In the genomic region with DNA sequence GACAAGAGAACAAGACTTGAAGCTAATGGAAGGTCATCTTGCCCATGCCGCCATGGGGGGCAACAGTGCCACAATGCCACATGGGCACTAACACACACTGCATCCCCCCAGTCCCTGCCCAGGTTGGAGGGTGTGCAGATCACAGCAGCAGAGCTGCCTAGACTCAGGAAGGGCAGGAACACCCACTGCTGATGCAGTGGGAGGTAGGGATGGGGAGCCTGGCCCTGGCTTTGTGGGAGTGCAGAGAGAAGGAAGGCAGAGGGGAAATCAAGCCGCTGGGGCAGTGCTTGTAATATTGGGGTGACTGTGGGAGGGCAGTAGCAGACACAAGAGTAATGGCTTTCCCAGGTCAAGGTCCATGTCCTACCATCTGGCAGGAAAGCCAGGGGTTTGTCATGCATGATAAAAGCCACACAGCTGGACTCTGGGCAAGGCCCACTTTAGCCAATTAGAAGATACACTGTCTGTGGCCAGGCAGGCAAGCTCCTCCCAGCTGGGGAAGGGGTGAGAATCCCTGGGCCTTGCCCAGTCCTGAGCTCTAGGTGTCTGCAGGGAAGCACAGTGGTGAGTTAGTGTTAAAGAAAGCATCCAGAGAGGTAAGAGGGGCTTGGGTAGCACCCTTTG, we compare ENCODE assay signal across 1 cellular context.
TF ChIP-seq lines count a peak whose summit lies in the region.

No MANE protein-coding gene starts in this region.

TF ChIP-seq in WTC11, 78 proteins besides CTCF, POLR2A, EP300 and RAD21 (continued from another document):
- no peak for TF ChIP-seq FOXP4 (CRISPR knock-in tag; IDR thresholded peaks at IDR 0.05)
